In the genomic region with DNA sequence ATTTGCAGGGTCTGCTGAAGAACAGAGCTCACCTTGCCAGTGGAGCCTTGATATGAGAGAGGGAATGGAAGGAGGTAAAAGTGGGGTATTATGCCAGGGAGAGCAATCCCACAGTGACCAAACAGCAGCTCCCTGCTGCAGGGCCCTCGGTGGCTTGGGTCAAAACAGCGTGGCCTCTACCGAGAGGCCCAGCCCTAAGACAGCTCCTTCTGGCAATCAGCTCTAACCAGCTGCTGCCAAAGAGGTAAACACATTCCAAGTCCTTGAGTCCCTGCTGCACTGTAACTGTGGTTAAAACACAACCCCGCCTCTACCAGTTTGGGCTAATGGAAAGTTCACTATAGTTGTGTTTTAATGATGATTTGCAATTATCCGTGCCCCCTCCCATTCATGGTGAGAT, we compare ENCODE assay signal across 21 cellular contexts. TPM values are rescaled to one million over a fixed set of nuclear protein-coding genes. Genes with fewer than 3 reads are reported as not detected.
DNase-seq lines count a peak whose midpoint lies in the region; ATAC-seq and TF ChIP-seq lines count a peak whose summit lies in the region.
"Had no signal": no experiment of that assay in that cellular context is flagged by ENCODE, and none has a peak within 500 bp of the region (broad histone marks: within the 10 kb centered on the region; RNA-seq: fewer than 3 reads in every experiment).

No MANE protein-coding gene starts in this region.

- H3K4me3 ChIP-seq in ascending aorta = no peak overlapping the region
- H3K4me3 ChIP-seq in rectal smooth muscle tissue (ENCODE audit: low read length) = no peak overlapping the region
- H3K4me3 ChIP-seq: A549, breast epithelium, HAP-1 had no signal

- intact Hi-C loops in ascending aorta (cut with DNase I) = no loop called here

- no peak for TF ChIP-seq CTCF in ascending aorta (IDR thresholded peaks at IDR 0.05)

- DNase-seq in AG08396 (ENCODE audit: low spot score) (peak; percentile 81), ascending aorta (ENCODE audit: low spot score in 2 of 2) (no peak), iris pigment epithelial cell (ENCODE audit: low read depth) (peak; percentile 12), T-helper 1 cell (no peak), DMS53 (lab: John Stamatoyannopoulos, UW) (no peak)
- DNase-seq: activated CD8-positive, alpha-beta T cell treated with anti-CD3 and anti-CD28 coated beads, Interleukin-2, amount 10 ng/mL, durations not matched to agents 7 days and 5 days; activated T-cell treated with anti-CD3 and anti-CD28 coated beads, Interleukin-2, amount 50 U/mL, for 72 hours; CD4-positive, CD25-positive, alpha-beta regulatory T cell; erythroblast; glutamatergic neuron; immature natural killer cell; MV-4-11; NCI-H2029; NCI-H526; SIG-M5 had no signal

- H3K27ac ChIP-seq in ascending aorta (peak overlapping the region; percentile 83 to 87), rectal smooth muscle tissue (ENCODE audit: low read depth, low read length) (peak overlapping the region; percentile 41)
- H3K27ac ChIP-seq: A549, breast epithelium had no signal

- H3K36me3 ChIP-seq in ascending aorta (no peaks in the 10 kb centered on the region), rectal smooth muscle tissue (ENCODE audit: control insufficient read depth, insufficient read depth, low read length) (no peaks in the 10 kb centered on the region)
- H3K36me3 ChIP-seq: breast epithelium, HAP-1 had no signal

- H3K4me1 ChIP-seq in ascending aorta = peaks cover 3 to 20% of the 10 kb centered on the region in 2 donors
- H3K4me1 ChIP-seq in rectal smooth muscle tissue (ENCODE audit: control insufficient read depth, insufficient read depth, low read length) = peaks cover 8% of the 10 kb centered on the region
- H3K4me1 ChIP-seq: A549, breast epithelium, HAP-1 had no signal

- no peaks in the 10 kb centered on the region for H3K9me3 ChIP-seq in ascending aorta
- H3K9me3 ChIP-seq: A549, breast epithelium, HAP-1 had no signal

- ATAC-seq in HG03139 (IDR thresholded peaks at IDR 0.05; ENCODE audit: unreplicated experiment) = no peak
- ATAC-seq in GM18868 (IDR thresholded peaks at IDR 0.05; ENCODE audit: unreplicated experiment) = no peak
- ATAC-seq: A549; activated CD8-positive, alpha-beta T cell treated with anti-CD3 and anti-CD28 coated beads, Interleukin-2, amount 10 ng/mL, durations not matched to agents 7 days and 5 days; activated T-cell treated with anti-CD3 and anti-CD28 coated beads, Interleukin-2, amount 50 U/mL, for 72 hours had no signal

- H3K27me3 ChIP-seq in ascending aorta (no peaks in the 10 kb centered on the region), rectal smooth muscle tissue (ENCODE audit: control insufficient read depth, insufficient read depth, low read length) (no peaks in the 10 kb centered on the region)
- H3K27me3 ChIP-seq: breast epithelium had no signal

- no peak overlapping the region for H3K9ac ChIP-seq in rectal smooth muscle tissue (ENCODE audit: low read length)

RNA-seq across cellular contexts. Expression of a gene that starts 1.4 kb away (rescaled TPM):
- 44.0 TPM for total RNA-seq in ascending aorta
- total RNA-seq: activated CD8-positive, alpha-beta T cell treated with anti-CD3 and anti-CD28 coated beads, Interleukin-2, amount 10 ng/mL, durations not matched to agents 7 days and 5 days; activated T-cell treated with anti-CD3 and anti-CD28 coated beads, Interleukin-2, amount 50 U/mL, for 72 hours; CD4-positive, CD25-positive, alpha-beta regulatory T cell had no signal

Comparison
In these comparisons a context has a peak if more than half of its experiments do, and no peak if none do; other contexts are left out.
1. DNase-seq: peak in AG08396 (single experiment) and iris pigment epithelial cell (single experiment); none in ascending aorta (0 of 2), T-helper 1 cell (0 of 5) and DMS53 (single experiment).